14 cellular contexts compared by ENCODE assay signal in the genomic region with DNA sequence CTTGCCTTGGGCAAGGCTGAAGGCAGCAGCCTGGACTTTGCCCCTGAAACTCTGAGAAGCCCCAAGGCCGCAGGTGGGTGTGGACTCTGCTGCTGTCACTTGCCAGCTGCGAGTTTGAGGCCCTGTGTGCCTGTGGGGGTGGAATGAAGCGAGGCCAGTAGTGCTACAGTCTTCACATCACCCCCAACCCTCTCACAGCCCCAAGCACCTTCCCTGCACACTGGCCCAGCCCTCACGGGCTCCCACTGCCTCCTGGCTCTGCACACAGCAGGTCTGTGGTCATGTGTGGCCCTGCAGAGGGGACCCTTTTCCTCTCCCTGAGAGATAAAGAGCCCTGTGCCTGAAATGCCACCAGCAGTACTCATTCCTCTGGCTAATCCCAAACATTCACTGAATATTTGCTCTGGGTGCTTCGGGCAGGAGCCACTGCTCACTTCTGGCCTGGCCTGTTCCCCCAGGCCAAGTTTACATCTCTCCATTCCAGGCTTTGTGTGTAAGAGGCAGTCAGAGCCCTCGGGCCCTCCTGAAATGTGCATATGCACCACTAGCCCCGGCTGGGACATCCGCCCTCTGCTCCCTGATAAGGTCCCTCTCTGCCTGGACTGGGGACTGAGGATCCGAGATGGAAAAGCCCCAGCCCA. TPM values are rescaled to one million over a fixed set of nuclear protein-coding genes. Genes with fewer than 3 reads are reported as not detected.
DNase-seq lines count a peak whose midpoint lies in the region; ATAC-seq, FAIRE-seq and TF ChIP-seq lines count a peak whose summit lies in the region.
"Had no signal": no experiment of that assay in that cellular context is flagged by ENCODE, and none has a peak within 500 bp of the region (broad histone marks: within the 10 kb centered on the region; RNA-seq: fewer than 3 reads in every experiment).

No MANE protein-coding gene starts in this region.

- H3K9me3 ChIP-seq in adipocyte (ENCODE audit: control insufficient read depth, low read length) (no peaks in the 10 kb centered on the region), subcutaneous abdominal adipose tissue (ENCODE audit: control insufficient read depth in 5 of 5, low read length in 5 of 5) (no peaks in the 10 kb centered on the region), OCI-LY7 (ENCODE audit: low read length) (no peaks in the 10 kb centered on the region)

- FAIRE-seq in GM19239 (lab: Jason Lieb, UNC), result peak; percentile 47
- FAIRE-seq: colon had no signal

- BruUV-seq in OCI-LY7 (replicated peaks; lab: Mats Ljungman, UMichigan), result no TSS peak

- H3K27me3 ChIP-seq in adipocyte (replicated peaks; ENCODE audit: control insufficient read depth, insufficient read depth, low read length) (peaks cover 5% of the 10 kb centered on the region), subcutaneous abdominal adipose tissue (ENCODE audit: control insufficient read depth in 5 of 5, insufficient read depth in 4 of 5, low read length in 5 of 5) (no peaks in the 10 kb centered on the region)

- H3K9ac ChIP-seq in adipocyte (ENCODE audit: low read length), result no peak overlapping the region
- peak overlapping the region in 2 of 5 donors; percentile 14 to 39 for H3K9ac ChIP-seq in subcutaneous abdominal adipose tissue (ENCODE audit: low read length in 5 of 5)

- no peak overlapping the region for H3K4me2 ChIP-seq in OCI-LY7 (ENCODE audit: low read length)

- H3K9me2 ChIP-seq in OCI-LY7 (ENCODE audit: insufficient read depth, low read length), result no peaks in the 10 kb centered on the region

- no peaks in the 10 kb centered on the region for H3K36me3 ChIP-seq in adipocyte (ENCODE audit: control insufficient read depth, insufficient read depth, low read length, severe bottlenecking)
- H3K36me3 ChIP-seq in subcutaneous abdominal adipose tissue (ENCODE audit: control insufficient read depth in 5 of 5, insufficient read depth in 5 of 5, low read length in 5 of 5), result no peaks in the 10 kb centered on the region
- H3K36me3 ChIP-seq in OCI-LY7 (ENCODE audit: insufficient read depth, low read length), result peaks cover 43% of the 10 kb centered on the region

- H3K4me1 ChIP-seq in adipocyte (ENCODE audit: control insufficient read depth, insufficient read depth, low read length) (peaks cover 20% of the 10 kb centered on the region), subcutaneous abdominal adipose tissue (ENCODE audit: control insufficient read depth in 5 of 5, insufficient read depth in 5 of 5, low read length in 5 of 5) (peaks cover 9 to 78% (median 71%) of the 10 kb centered on the region in 5 donors), OCI-LY7 (ENCODE audit: insufficient read depth, low read length, poor library complexity, severe bottlenecking) (peaks cover 53% of the 10 kb centered on the region)

- TF ChIP-seq CTCF in GM20000 (IDR thresholded peaks at IDR 0.05; ENCODE audit: extremely low read depth, missing control alignments) (no peak), OCI-LY7 (conservative IDR thresholded peaks at IDR 0.05; ENCODE audit: low read length) (no peak)

- peaks cover 6% of the 10 kb centered on the region; the same call in 1 of the 2 replicates for H4K20me1 ChIP-seq in OCI-LY7 (ENCODE audit: insufficient read depth, low read length)

- DNase-seq in GM19239 (ENCODE audit: insufficient read length, low spot score), result no peak
- DNase-seq in adipocyte (ENCODE audit: low read depth), result peak; percentile 59
- DNase-seq in iPS-NIHi7 (ENCODE audit: extremely low spot score), result peak; percentile 78
- no peak for DNase-seq in GM20000 (ENCODE audit: low spot score)
- no peak for DNase-seq in RPMI8226
- DNase-seq in OCI-LY7 (ENCODE audit: low spot score), result no peak
- DNase-seq: activated CD4-positive, alpha-beta T cell treated with anti-CD3 and anti-CD28 coated beads, Interleukin-2, amount 50 U/mL, for 1 hour; Kasumi-1; NCI-H2029 treated with DMSO at 0.1 percent for 48 hours; stimulated activated naive CD8-positive, alpha-beta T cell treated with anti-CD3 and anti-CD28 coated beads, Interleukin-15, amount 100 ng/mL, for 72 hours; T-cell had no signal

- POLR2A ChIA-PET in OCI-LY7 (lab: Charles Lee), result interaction anchor here (0.6 kb wide), 1 partner anchor 127 kb away, joined by 5 read pairs; no protein-coding TSS in a partner anchor

- no peak overlapping the region for H3K4me3 ChIP-seq in adipocyte (ENCODE audit: low read length)
- H3K4me3 ChIP-seq in subcutaneous abdominal adipose tissue (ENCODE audit: low read depth in 1 of 5, low read length in 5 of 5), result no peak overlapping the region
- H3K4me3 ChIP-seq in OCI-LY7 (ENCODE audit: low read depth, low read length, poor library complexity, severe bottlenecking), result no peak overlapping the region

- ATAC-seq in HG02885 (IDR thresholded peaks at IDR 0.05; ENCODE audit: poor library complexity, unreplicated experiment), result no peak
- ATAC-seq: stimulated activated naive CD8-positive, alpha-beta T cell treated with anti-CD3 and anti-CD28 coated beads, Interleukin-15, amount 100 ng/mL, for 72 hours; T-cell had no signal

- H3K79me2 ChIP-seq in OCI-LY7 (ENCODE audit: insufficient read depth, low read depth, low read length), result peaks cover 14% of the 10 kb centered on the region; the same call in 1 of the 2 replicates

- H3K27ac ChIP-seq in subcutaneous abdominal adipose tissue (ENCODE audit: low read depth, low read length) (peak overlapping the region; percentile 16), OCI-LY7 (ENCODE audit: low read depth, low read length, poor library complexity, severe bottlenecking) (no peak overlapping the region)

- intact Hi-C loops in OCI-LY7 (cut with micrococcal nuclease; ENCODE audit: unreplicated experiment), result loop anchor here (5.0 kb wide), 1 partner anchor 77 kb away; a partner anchor contains a TSS

- no peak overlapping the region for H2AFZ ChIP-seq in OCI-LY7 (ENCODE audit: low read length)

- CTCF ChIA-PET in OCI-LY7 (lab: Charles Lee; ENCODE audit: unreplicated experiment), result no interaction called here

RNA-seq across cellular contexts. Expression of a gene that starts 17.7 kb away (rescaled TPM):
- 15.4 and 16.3 TPM in 2 replicates for total RNA-seq in OCI-LY7 (2014; rRNA removed; shearing (Covaris generic))
- total RNA-seq in OCI-LY7 (2022), result 34.1 and 44.3 TPM in 2 replicates

RNA-seq across cellular contexts. Expression of a gene that starts 27.6 kb away (rescaled TPM):
- 32.5 and 34.1 TPM in 2 replicates for total RNA-seq in OCI-LY7 (2014; rRNA removed; shearing (Covaris generic))
- total RNA-seq in OCI-LY7 (2022), result 51.9 and 55.0 TPM in 2 replicates

RNA-seq across cellular contexts. Expression of a gene that starts 45.9 kb away (rescaled TPM):
- 716 and 720 TPM in 2 replicates for total RNA-seq in OCI-LY7 (2014; rRNA removed; shearing (Covaris generic))
- total RNA-seq in OCI-LY7 (2022), result 732 and 779 TPM in 2 replicates

RNA-seq across cellular contexts. Expression of a gene that starts 58.1 kb away (rescaled TPM):
- total RNA-seq in OCI-LY7 (2014; rRNA removed; shearing (Covaris generic)), result 148 and 185 TPM in 2 replicates
- 78.6 and 88.1 TPM in 2 replicates for total RNA-seq in OCI-LY7 (2022)

Comparison
In these comparisons a context has a peak if more than half of its experiments do, and no peak if none do; other contexts are left out.
1. DNase-seq: peak in adipocyte (single experiment) and iPS-NIHi7 (single experiment); none in GM19239 (single experiment), GM20000 (single experiment), RPMI8226 (single experiment) and OCI-LY7 (single experiment).